Comparison of ENCODE assay signal across 17 cellular contexts in the genomic region with DNA sequence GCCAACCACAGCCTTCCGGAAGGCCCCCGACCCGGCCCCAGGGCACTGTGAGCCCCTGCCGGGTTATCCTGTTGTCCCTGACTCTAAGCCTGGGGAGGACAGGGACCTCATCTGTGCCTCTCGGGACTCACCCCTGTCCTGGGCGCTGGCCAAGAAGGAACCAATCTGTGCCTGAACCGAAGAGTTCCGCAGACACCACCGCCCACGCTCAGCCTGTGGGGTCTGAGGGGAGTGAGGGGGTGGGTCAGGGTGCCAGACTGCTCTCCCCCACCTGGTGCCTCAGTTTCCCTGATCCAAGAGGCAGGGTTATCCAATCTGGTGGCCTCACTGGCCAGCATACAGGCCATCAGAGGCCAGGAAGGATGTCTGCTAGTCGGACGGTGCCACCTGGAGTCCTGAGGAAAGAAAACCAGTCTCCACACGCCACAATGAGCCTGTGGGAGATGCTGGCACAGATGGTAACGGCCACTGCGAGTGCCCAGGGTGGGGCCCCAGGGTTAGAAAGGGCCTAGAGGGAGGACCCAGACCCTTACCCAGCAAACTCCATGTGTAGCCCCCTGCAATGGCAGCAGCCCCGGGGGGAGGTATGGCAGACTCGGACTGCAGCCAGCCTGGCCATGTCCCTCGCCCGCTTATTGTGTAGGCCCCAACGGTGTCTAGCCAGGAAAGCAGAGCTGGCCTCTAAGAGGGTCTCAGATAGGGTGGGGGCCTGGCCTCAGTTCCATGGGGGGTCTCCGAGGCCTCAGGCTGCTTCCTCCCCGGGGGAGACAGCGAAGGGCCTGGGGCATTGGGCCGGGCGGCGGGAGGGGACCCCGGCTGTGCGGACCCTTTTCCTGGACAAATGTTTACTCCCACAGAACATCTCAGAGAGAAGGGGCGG. TPM values are rescaled to one million over a fixed set of nuclear protein-coding genes. Genes with fewer than 3 reads are reported as not detected.
A peak's percentile ranks its signal among the peaks of the same experiment; 100 is the strongest.
DNase-seq lines count a peak whose midpoint lies in the region; ATAC-seq, FAIRE-seq and TF ChIP-seq lines count a peak whose summit lies in the region.
"Had no signal": no experiment of that assay in that cellular context is flagged by ENCODE, and none has a peak within 500 bp of the region (broad histone marks: within the 10 kb centered on the region; RNA-seq: fewer than 3 reads in every experiment).

No MANE protein-coding gene starts in this region.

- CTCF ChIA-PET in activated CD4-positive, alpha-beta T cell treated with anti-CD3 and anti-CD28 coated beads for 36 hours (lab: Charles Lee): interaction anchor here (0.6 to 0.8 kb wide), 2 partner anchors 37 to 59 kb away, joined by 3 read pairs; no protein-coding TSS in a partner anchor

- FAIRE-seq in bronchial epithelial cell (lab: Jason Lieb, UNC): no peak
- FAIRE-seq: A204.1, endometrium had no signal

- H3K27me3 ChIP-seq in bronchial epithelial cell (ENCODE audit: control insufficient read depth, insufficient read depth, low read length): no peaks in the 10 kb centered on the region
- H3K27me3 ChIP-seq: cardiac muscle cell had no signal

- intact Hi-C loops in activated CD4-positive, alpha-beta T cell treated with anti-CD3 and anti-CD28 coated beads for 36 hours (cut with DNase I, micrococcal nuclease): loop anchor here (1.0 to 5.0 kb wide), 5 partner anchors 36 to 234 kb away; a partner anchor contains a TSS
- intact Hi-C loops in posterior vena cava (cut with DNase I): loop anchor here in 1 of 2 donors (5.0 kb wide), 1 partner anchor 36 kb away; no protein-coding TSS in a partner anchor

- H3K36me3 ChIP-seq in bronchial epithelial cell (ENCODE audit: control insufficient read depth, insufficient read depth, low read length): no peaks in the 10 kb centered on the region
- H3K36me3 ChIP-seq: cardiac muscle cell, thoracic aorta had no signal

- no peak overlapping the region for H3K4me3 ChIP-seq in bronchial epithelial cell (ENCODE audit: low read depth, low read length)
- H3K4me3 ChIP-seq: cardiac muscle cell, thoracic aorta had no signal

- peaks cover 13% of the 10 kb centered on the region for H3K27me3 Mint-ChIP-seq in activated CD4-positive, alpha-beta T cell treated with anti-CD3 and anti-CD28 coated beads for 36 hours
- H3K27me3 Mint-ChIP-seq in activated T-cell treated with anti-CD3 and anti-CD28 coated beads, Interleukin-2, amount 50 U/mL, for 4 hours (ENCODE audit: low read depth): peaks cover 16% of the 10 kb centered on the region

- H3K36me3 Mint-ChIP-seq in activated CD4-positive, alpha-beta T cell treated with anti-CD3 and anti-CD28 coated beads for 36 hours (ENCODE audit: low read depth): no peaks in the 10 kb centered on the region
- H3K36me3 Mint-ChIP-seq in activated T-cell treated with anti-CD3 and anti-CD28 coated beads, Interleukin-2, amount 50 U/mL, for 4 hours (ENCODE audit: insufficient read depth): no peaks in the 10 kb centered on the region

- H3K4me3 Mint-ChIP-seq in activated CD4-positive, alpha-beta T cell treated with anti-CD3 and anti-CD28 coated beads for 36 hours: no peak overlapping the region
- no peak overlapping the region for H3K4me3 Mint-ChIP-seq in activated T-cell treated with anti-CD3 and anti-CD28 coated beads, Interleukin-2, amount 50 U/mL, for 4 hours

- DNase-seq in activated CD4-positive, alpha-beta T cell treated with anti-CD3 and anti-CD28 coated beads for 36 hours: peak; percentile 37
- no peak for DNase-seq in activated CD4-positive, alpha-beta T cell treated with anti-CD3 and anti-CD28 coated beads for 1 hour
- peak; percentile 37 for DNase-seq in HT-29 (ENCODE audit: low spot score)
- no peak for DNase-seq in bronchial epithelial cell (ENCODE audit: low read depth)
- DNase-seq in posterior vena cava (ENCODE audit: low spot score): peak; percentile 83
- no peak for DNase-seq in activated T-cell treated with anti-CD3 and anti-CD28 coated beads, Interleukin-2, amount 50 U/mL, for 4 hours
- DNase-seq: activated CD4-positive, alpha-beta T cell treated with anti-CD3 and anti-CD28 coated beads, Interleukin-2, amount 50 U/mL, for 1 hour; activated effector memory CD4-positive, alpha-beta T cell treated with Interleukin-2 at 50 U/mL for 16 hours; DMS 273 treated with DMSO at 0.1 percent for 48 hours; glutamatergic neuron; NCI-H2081 had no signal

- H3K4me1 Mint-ChIP-seq in activated CD4-positive, alpha-beta T cell treated with anti-CD3 and anti-CD28 coated beads for 36 hours: peaks cover 8% of the 10 kb centered on the region
- peaks cover 13% of the 10 kb centered on the region for H3K4me1 Mint-ChIP-seq in activated T-cell treated with anti-CD3 and anti-CD28 coated beads, Interleukin-2, amount 50 U/mL, for 4 hours (ENCODE audit: low read depth)

- POLR2A ChIA-PET in activated CD4-positive, alpha-beta T cell treated with anti-CD3 and anti-CD28 coated beads for 36 hours (lab: Charles Lee): no interaction called here

- TF ChIP-seq CTCF in bronchial epithelial cell (IDR thresholded peaks at IDR 0.05; ENCODE audit: insufficient read depth, low read length, severe bottlenecking): peak; percentile 18

- ATAC-seq in activated CD4-positive, alpha-beta T cell treated with anti-CD3 and anti-CD28 coated beads for 36 hours: no peak
- ATAC-seq in activated T-cell treated with anti-CD3 and anti-CD28 coated beads, Interleukin-2, amount 50 U/mL, for 4 hours: no peak
- no peak for ATAC-seq in GM19395 (IDR thresholded peaks at IDR 0.05; ENCODE audit: unreplicated experiment)
- no peak for ATAC-seq in GM18505 (IDR thresholded peaks at IDR 0.05; ENCODE audit: unreplicated experiment)

- TF ChIP-seq POLR2A in GM18505 (IDR thresholded peaks at IDR 0.05; ENCODE audit: borderline replicate concordance, extremely low read depth, insufficient read depth, insufficient read length): no peak

- H3K9me3 Mint-ChIP-seq in activated CD4-positive, alpha-beta T cell treated with anti-CD3 and anti-CD28 coated beads for 36 hours (ENCODE audit: low read depth): no peaks in the 10 kb centered on the region
- no peaks in the 10 kb centered on the region for H3K9me3 Mint-ChIP-seq in activated T-cell treated with anti-CD3 and anti-CD28 coated beads, Interleukin-2, amount 50 U/mL, for 4 hours

- H3K27ac Mint-ChIP-seq in activated CD4-positive, alpha-beta T cell treated with anti-CD3 and anti-CD28 coated beads for 36 hours: no peak overlapping the region

RNA-seq across cellular contexts. Expression of a gene that starts 0.8 kb away (rescaled TPM):
- total RNA-seq in activated CD4-positive, alpha-beta T cell treated with anti-CD3 and anti-CD28 coated beads for 36 hours: 1 to 10 TPM; 2.1 TPM
- total RNA-seq in HT-29 (2014; rRNA removed; shearing (Covaris generic)): 0.23 TPM in 1 of 2 replicates, not detected in the other
- total RNA-seq in bronchial epithelial cell: not detected in 2 replicates
- 10 to 100 TPM; 17.9 to 45.3 TPM for total RNA-seq in posterior vena cava
- not detected for total RNA-seq in activated T-cell treated with anti-CD3 and anti-CD28 coated beads, Interleukin-2, amount 50 U/mL, for 4 hours

RNA-seq across cellular contexts. Expression of a gene that starts 27.0 kb away (rescaled TPM):
- total RNA-seq in activated CD4-positive, alpha-beta T cell treated with anti-CD3 and anti-CD28 coated beads for 36 hours: under 1 TPM; 0.07 to 0.09 TPM
- total RNA-seq in HT-29 (2014; rRNA removed; shearing (Covaris generic)): not detected in 2 replicates
- total RNA-seq in bronchial epithelial cell (not detected in 2 replicates), posterior vena cava (under 1 TPM in 1 of 2 donors, not detected in 1; 0.14 TPM)
- under 1 TPM in 2 of 3 donors, not detected in 1; 0.08 to 0.20 TPM for total RNA-seq in activated T-cell treated with anti-CD3 and anti-CD28 coated beads, Interleukin-2, amount 50 U/mL, for 4 hours
- total RNA-seq: cardiac muscle cell had no signal

RNA-seq across cellular contexts. Expression of a gene that starts 28.5 kb away (rescaled TPM):
- 100 to 1,000 TPM; 106 to 137 TPM for total RNA-seq in activated CD4-positive, alpha-beta T cell treated with anti-CD3 and anti-CD28 coated beads for 36 hours
- total RNA-seq in HT-29 (2014; rRNA removed; shearing (Covaris generic)): 107 and 109 TPM in 2 replicates
- 97.7 and 125 TPM in 2 replicates for total RNA-seq in bronchial epithelial cell
- total RNA-seq in posterior vena cava: 10 to 100 TPM; 22.7 to 23.8 TPM
- 100 to 1,000 TPM; 100 to 220 (median 201) TPM for total RNA-seq in activated T-cell treated with anti-CD3 and anti-CD28 coated beads, Interleukin-2, amount 50 U/mL, for 4 hours

Comparison
In these comparisons a context has a peak if more than half of its experiments do, and no peak if none do; other contexts are left out.
1. DNase-seq: peak in activated CD4-positive, alpha-beta T cell treated with anti-CD3 and anti-CD28 coated beads for 36 hours (single experiment), HT-29 (single experiment) and posterior vena cava (single experiment); none in activated CD4-positive, alpha-beta T cell treated with anti-CD3 and anti-CD28 coated beads for 1 hour (single experiment), bronchial epithelial cell (single experiment) and activated T-cell treated with anti-CD3 and anti-CD28 coated beads, Interleukin-2, amount 50 U/mL, for 4 hours (single experiment).
2. RNA of a gene that starts 0.8 kb away (total RNA-seq): 17.9 to 45.3 TPM in posterior vena cava; 2.1 TPM in activated CD4-positive, alpha-beta T cell treated with anti-CD3 and anti-CD28 coated beads for 36 hours, 0.23 TPM in HT-29, not detected in bronchial epithelial cell and not detected in activated T-cell treated with anti-CD3 and anti-CD28 coated beads, Interleukin-2, amount 50 U/mL, for 4 hours; every median in the first group is over 4 times any median in the second.